9 cellular contexts compared by ENCODE assay signal in the genomic region with DNA sequence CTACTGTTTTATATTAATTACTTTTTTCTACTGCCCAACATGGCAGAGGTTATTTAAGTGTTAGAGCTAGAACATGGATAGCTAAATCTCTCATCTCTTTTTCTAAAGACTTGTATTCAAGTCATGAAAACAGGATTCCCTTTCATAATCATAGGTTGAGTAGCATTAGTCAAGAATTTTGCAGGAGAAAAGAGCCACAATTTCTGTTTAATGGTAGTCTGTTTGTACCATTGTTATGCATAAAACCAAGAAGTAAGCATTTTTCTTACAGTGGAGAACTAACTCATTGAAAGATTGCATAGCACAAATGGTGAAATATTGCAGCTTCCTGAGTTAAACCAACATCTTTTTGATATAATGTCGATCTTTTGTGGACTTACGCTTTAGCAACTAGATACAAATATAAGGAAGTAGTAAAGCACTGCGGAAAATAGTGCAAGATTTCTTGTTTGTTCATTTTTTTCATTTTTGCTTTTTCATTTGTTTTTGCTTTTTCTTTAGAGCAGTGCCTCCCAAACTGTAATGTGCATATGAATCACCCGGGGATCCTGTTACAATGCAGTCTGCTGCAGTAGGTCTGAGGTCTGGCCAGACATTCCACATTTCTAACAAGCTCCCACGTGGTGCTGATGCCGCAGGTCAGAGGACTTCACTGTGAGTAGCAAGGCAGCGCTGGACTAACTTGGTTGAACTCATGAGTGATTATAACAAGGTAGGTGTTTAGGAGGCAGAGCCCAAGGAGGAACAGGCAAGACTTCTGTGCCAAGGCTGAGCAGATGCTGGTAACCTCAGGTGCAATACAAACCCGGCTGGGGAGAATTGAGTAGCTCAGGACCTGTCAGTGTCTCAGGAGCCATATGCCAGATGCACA. TPM values are rescaled to one million over a fixed set of nuclear protein-coding genes. Genes with fewer than 3 reads are reported as not detected.
DNase-seq lines count a peak whose midpoint lies in the region; TF ChIP-seq lines count a peak whose summit lies in the region.
"Had no signal": no experiment of that assay in that cellular context is flagged by ENCODE, and none has a peak within 500 bp of the region (broad histone marks: within the 10 kb centered on the region; RNA-seq: fewer than 3 reads in every experiment).

No MANE protein-coding gene starts in this region.

- no peaks in the 10 kb centered on the region for H3K36me3 ChIP-seq in thyroid gland

- 44 to 52% methylated on average over 8 of the region's 8 CpGs for WGBS in thyroid gland, 2 donors

- H3K9me3 ChIP-seq in thyroid gland = no peaks in the 10 kb centered on the region

- in situ Hi-C loops in G401 (cut with HindIII; ENCODE audit: low sequenced_read_pairs) = no loop called here

- TF ChIP-seq CTCF in thyroid gland (IDR thresholded peaks at IDR 0.05) = no peak

- peak; percentile 40 to 43 for DNase-seq in activated T-cell treated with anti-CD3 and anti-CD28 coated beads, Interleukin-2, amount 50 U/mL, for 48 hours
- no peak for DNase-seq in activated T-cell treated with anti-CD3 and anti-CD28 coated beads, Interleukin-2, amount 50 U/mL, for 1 hour
- peak; percentile 56 for DNase-seq in SKM-1 treated with dmso at 0.1 percent for 144 hours (lab: John Stamatoyannopoulos, UW; ENCODE audit: unreplicated experiment)
- peak; percentile 78 for DNase-seq in hepatic stellate cell (ENCODE audit: low spot score)
- DNase-seq in thyroid gland = peak; percentile 15 to 36
- no peak for DNase-seq in NCI-H2107 treated with DMSO at 0.1 percent for 48 hours (lab: John Stamatoyannopoulos, UW; ENCODE audit: unreplicated experiment)
- DNase-seq in G401 (ENCODE audit: low spot score) = no peak
- DNase-seq in NCI-H1092 treated with DMSO at 0.1 percent for 48 hours (lab: John Stamatoyannopoulos, UW) = no peak

- H3K27ac ChIP-seq in thyroid gland = no peak overlapping the region

- H3K4me1 ChIP-seq in thyroid gland = no peaks in the 10 kb centered on the region

- no peak for TF ChIP-seq POLR2A in thyroid gland (IDR thresholded peaks at IDR 0.05)

- H3K4me3 ChIP-seq in thyroid gland (replicated peaks in 1 of 3) = no peak overlapping the region
- H3K4me3 ChIP-seq: skin epidermis had no signal

- no peaks in the 10 kb centered on the region for H3K27me3 ChIP-seq in thyroid gland

- intact Hi-C loops in thyroid gland (cut with DNase I) = no loop called here

RNA-seq across cellular contexts. Expression of gene ETS1, which starts 4.6 kb away (rescaled TPM):
- total RNA-seq in thyroid gland = 10 to 100 TPM; 38.4 to 79.4 (median 58.4) TPM
- total RNA-seq in G401 (2014; rRNA removed; shearing (Covaris generic)) = 50.3 and 61.7 TPM in 2 replicates

Comparison
In these comparisons a context has a peak if more than half of its experiments do, and no peak if none do; other contexts are left out.
1. DNase-seq: peak in activated T-cell treated with anti-CD3 and anti-CD28 coated beads, Interleukin-2, amount 50 U/mL, for 48 hours (2 of 2), SKM-1 treated with dmso at 0.1 percent for 144 hours (single experiment), hepatic stellate cell (single experiment) and thyroid gland (2 of 2); none in activated T-cell treated with anti-CD3 and anti-CD28 coated beads, Interleukin-2, amount 50 U/mL, for 1 hour (single experiment), NCI-H2107 treated with DMSO at 0.1 percent for 48 hours (single experiment), G401 (single experiment) and NCI-H1092 treated with DMSO at 0.1 percent for 48 hours (single experiment).